Comparison of ENCODE assay signal across 9 cellular contexts in the genomic region with DNA sequence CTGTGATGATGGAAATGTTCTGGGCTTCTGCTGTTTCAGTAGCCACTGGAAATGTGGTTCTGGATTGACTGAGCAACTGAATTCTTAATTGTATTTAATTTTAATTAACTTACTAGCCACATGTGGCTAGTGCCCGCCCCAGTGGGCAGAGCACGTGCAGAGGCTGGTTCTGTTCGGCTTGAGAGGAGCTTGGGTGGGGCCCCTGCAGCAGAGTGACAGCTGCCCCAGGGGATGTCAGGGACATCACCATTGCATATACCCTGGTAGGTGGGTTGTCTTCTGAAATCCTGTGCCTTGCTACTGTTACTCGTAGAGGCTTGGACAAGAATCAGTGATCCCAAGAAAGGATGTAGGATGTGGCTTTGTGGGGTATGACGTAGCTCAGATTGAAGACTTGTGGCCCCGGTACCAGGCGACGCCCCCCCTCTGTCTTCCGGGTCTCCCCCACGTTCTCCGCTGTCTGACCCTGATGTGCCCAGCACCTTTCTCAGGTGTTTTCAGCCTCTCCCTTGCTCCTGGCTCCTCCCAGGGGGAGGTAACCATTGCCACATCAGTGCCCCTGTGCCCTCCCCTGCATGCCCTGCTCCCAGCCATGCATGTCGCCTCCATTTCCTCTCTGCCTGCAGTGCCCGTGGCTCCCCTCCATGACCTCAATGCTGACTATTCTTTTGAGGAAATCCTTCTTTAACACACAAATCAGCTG.
DNase-seq lines count a peak whose midpoint lies in the region; FAIRE-seq and TF ChIP-seq lines count a peak whose summit lies in the region.
"Had no signal": no experiment of that assay in that cellular context is flagged by ENCODE, and none has a peak within 500 bp of the region (broad histone marks: within the 10 kb centered on the region; RNA-seq: fewer than 3 reads in every experiment).

No MANE protein-coding gene starts in this region.

- H3K27ac Mint-ChIP-seq in T-helper 1 cell treated with Interleukin-12 subunit alpha and Interleukin-12 subunit beta and Interleukin-4 antibody, amounts not matched to agents 30 μg/mL and 1 μg/mL, for 36 hours, result peak overlapping the region; percentile 66

- FAIRE-seq in bronchial epithelial cell (lab: Jason Lieb, UNC), result no peak
- FAIRE-seq: endometrium had no signal

- H3K9me3 Mint-ChIP-seq in T-helper 1 cell treated with Interleukin-12 subunit alpha and Interleukin-12 subunit beta and Interleukin-4 antibody, amounts not matched to agents 30 μg/mL and 1 μg/mL, for 36 hours, result no peaks in the 10 kb centered on the region

- H3K27ac ChIP-seq in spleen, result peak overlapping the region in 4 of 8 donors; percentile 9 to 62 (median 40)

- H3K4me1 Mint-ChIP-seq in T-helper 1 cell treated with Interleukin-12 subunit alpha and Interleukin-12 subunit beta and Interleukin-4 antibody, amounts not matched to agents 30 μg/mL and 1 μg/mL, for 36 hours (ENCODE audit: low read depth), result peaks cover 3% of the 10 kb centered on the region

- DNase-seq in T-helper 1 cell (no peak), NCI-H1436 treated with DMSO at 0.1 percent for 48 hours (lab: John Stamatoyannopoulos, UW) (peak; percentile 48), bronchial epithelial cell (ENCODE audit: low read depth) (peak; percentile 45), spleen (peak; percentile 82), GM13977 (ENCODE audit: low spot score) (no peak), MG63 (no peak)
- no peak for DNase-seq in activated CD4-positive, alpha-beta T cell treated with anti-CD3 and anti-CD28 coated beads, Interleukin-2, amount 50 U/mL, for 1 hour

- in situ Hi-C loops in GM13977 (cut with MboI; ENCODE audit: low pct_unique_long_range_greater_than_20kb, low sequenced_read_pairs, unreplicated experiment), result no loop called here

- H3K27me3 Mint-ChIP-seq in T-helper 1 cell treated with Interleukin-12 subunit alpha and Interleukin-12 subunit beta and Interleukin-4 antibody, amounts not matched to agents 30 μg/mL and 1 μg/mL, for 36 hours (ENCODE audit: low read depth), result peaks cover 9% of the 10 kb centered on the region

- no peak for TF ChIP-seq CTCF in bronchial epithelial cell (IDR thresholded peaks at IDR 0.05; ENCODE audit: insufficient read depth, low read length, severe bottlenecking)
- TF ChIP-seq CTCF in spleen (IDR thresholded peaks at IDR 0.05 in 8 of 11, conservative IDR thresholded peaks at IDR 0.05 in 3 of 11), result no peak
- TF ChIP-seq CTCF in GM13977 (IDR thresholded peaks at IDR 0.05; ENCODE audit: extremely low read depth, insufficient read depth, missing control alignments), result no peak

- no peak for TF ChIP-seq POLR2A in spleen (IDR thresholded peaks at IDR 0.05)

- H3K9me3 ChIP-seq in spleen (no peaks in the 10 kb centered on the region), MG63 (no peaks in the 10 kb centered on the region)

- WGBS in spleen, 5 donors, result 59 to 68% (median 65%) methylated on average over 13 of the region's 13 CpGs

- peaks cover 0 to 17% (median 10%) of the 10 kb centered on the region in 6 donors for H3K4me1 ChIP-seq in spleen

- intact Hi-C loops in spleen (cut with DNase I; ENCODE audit: low total_unique reads), result no loop called here

- no peaks in the 10 kb centered on the region for H3K27me3 ChIP-seq in bronchial epithelial cell (ENCODE audit: control insufficient read depth, insufficient read depth, low read length)
- no peaks in the 10 kb centered on the region for H3K27me3 ChIP-seq in spleen (replicated peaks in 1 of 7)
- no peaks in the 10 kb centered on the region for H3K27me3 ChIP-seq in MG63

- H3K4me3 ChIP-seq in bronchial epithelial cell (ENCODE audit: low read depth, low read length), result no peak overlapping the region
- peak overlapping the region in 1 of 8 donors; percentile 48 for H3K4me3 ChIP-seq in spleen
- no peak overlapping the region for H3K4me3 ChIP-seq in MG63

- peak overlapping the region; percentile 75 for H3K4me3 Mint-ChIP-seq in T-helper 1 cell treated with Interleukin-12 subunit alpha and Interleukin-12 subunit beta and Interleukin-4 antibody, amounts not matched to agents 30 μg/mL and 1 μg/mL, for 36 hours

- H3K36me3 ChIP-seq in bronchial epithelial cell (ENCODE audit: control insufficient read depth, insufficient read depth, low read length), result no peaks in the 10 kb centered on the region
- no peaks in the 10 kb centered on the region for H3K36me3 ChIP-seq in spleen
- H3K36me3 ChIP-seq in MG63, result no peaks in the 10 kb centered on the region

- no peaks in the 10 kb centered on the region for H3K36me3 Mint-ChIP-seq in T-helper 1 cell treated with Interleukin-12 subunit alpha and Interleukin-12 subunit beta and Interleukin-4 antibody, amounts not matched to agents 30 μg/mL and 1 μg/mL, for 36 hours (ENCODE audit: low read depth)

Comparison
In these comparisons a context has a peak if more than half of its experiments do, and no peak if none do; other contexts are left out.
1. DNase-seq: peak in NCI-H1436 treated with DMSO at 0.1 percent for 48 hours (single experiment), bronchial epithelial cell (single experiment) and spleen (single experiment); none in T-helper 1 cell (0 of 5), GM13977 (single experiment), MG63 (single experiment) and activated CD4-positive, alpha-beta T cell treated with anti-CD3 and anti-CD28 coated beads, Interleukin-2, amount 50 U/mL, for 1 hour (single experiment).